1 cellular context compared by ENCODE assay signal in the genomic region with DNA sequence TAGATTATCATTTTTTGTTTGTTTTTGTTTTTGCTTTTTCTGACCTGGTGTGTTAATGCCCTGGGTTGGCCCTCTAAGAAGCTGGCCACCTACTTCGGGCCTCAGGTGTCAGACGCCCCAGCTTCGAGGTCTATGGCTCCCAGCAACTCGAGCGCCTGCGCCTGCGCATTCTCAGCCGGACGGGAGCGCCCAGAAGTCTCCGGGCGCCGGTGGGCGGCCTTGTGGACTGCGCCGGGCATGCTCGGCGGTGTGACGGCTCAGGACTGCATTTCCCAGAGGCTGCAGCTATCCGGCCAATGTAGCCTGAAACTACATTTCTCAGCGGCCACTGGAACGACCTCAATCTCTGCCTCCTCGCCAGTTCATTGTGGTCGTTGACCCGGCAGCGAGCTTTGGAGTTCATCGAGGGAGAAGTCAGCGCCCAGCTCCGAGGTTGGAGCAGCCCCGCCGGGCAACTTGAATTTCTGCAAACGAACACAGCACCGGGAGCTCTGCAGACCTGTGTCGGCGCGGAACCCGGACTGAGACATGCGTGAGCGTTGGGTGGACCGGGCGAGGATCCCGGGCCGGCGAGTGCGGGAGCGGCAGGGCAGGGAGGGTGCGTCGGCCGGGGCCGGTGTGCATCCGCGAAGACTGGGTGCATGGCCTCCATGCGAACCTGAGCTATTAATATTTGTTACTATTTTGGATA.
TF ChIP-seq lines count a peak whose summit lies in the region.

A gene (plus strand): TSS at position 219 of the 691 bp plus-strand sequence. CDS start 3,045 bp downstream, outside the sequence.

TF ChIP-seq in HepG2, 621 proteins besides CTCF, POLR2A, EP300 and RAD21 (continued from another document and continues in another):
- no peak for TF ChIP-seq MBNL3 (CRISPR knock-in tag; conservative IDR thresholded peaks at IDR 0.05)
- TF ChIP-seq, protein P1, sequence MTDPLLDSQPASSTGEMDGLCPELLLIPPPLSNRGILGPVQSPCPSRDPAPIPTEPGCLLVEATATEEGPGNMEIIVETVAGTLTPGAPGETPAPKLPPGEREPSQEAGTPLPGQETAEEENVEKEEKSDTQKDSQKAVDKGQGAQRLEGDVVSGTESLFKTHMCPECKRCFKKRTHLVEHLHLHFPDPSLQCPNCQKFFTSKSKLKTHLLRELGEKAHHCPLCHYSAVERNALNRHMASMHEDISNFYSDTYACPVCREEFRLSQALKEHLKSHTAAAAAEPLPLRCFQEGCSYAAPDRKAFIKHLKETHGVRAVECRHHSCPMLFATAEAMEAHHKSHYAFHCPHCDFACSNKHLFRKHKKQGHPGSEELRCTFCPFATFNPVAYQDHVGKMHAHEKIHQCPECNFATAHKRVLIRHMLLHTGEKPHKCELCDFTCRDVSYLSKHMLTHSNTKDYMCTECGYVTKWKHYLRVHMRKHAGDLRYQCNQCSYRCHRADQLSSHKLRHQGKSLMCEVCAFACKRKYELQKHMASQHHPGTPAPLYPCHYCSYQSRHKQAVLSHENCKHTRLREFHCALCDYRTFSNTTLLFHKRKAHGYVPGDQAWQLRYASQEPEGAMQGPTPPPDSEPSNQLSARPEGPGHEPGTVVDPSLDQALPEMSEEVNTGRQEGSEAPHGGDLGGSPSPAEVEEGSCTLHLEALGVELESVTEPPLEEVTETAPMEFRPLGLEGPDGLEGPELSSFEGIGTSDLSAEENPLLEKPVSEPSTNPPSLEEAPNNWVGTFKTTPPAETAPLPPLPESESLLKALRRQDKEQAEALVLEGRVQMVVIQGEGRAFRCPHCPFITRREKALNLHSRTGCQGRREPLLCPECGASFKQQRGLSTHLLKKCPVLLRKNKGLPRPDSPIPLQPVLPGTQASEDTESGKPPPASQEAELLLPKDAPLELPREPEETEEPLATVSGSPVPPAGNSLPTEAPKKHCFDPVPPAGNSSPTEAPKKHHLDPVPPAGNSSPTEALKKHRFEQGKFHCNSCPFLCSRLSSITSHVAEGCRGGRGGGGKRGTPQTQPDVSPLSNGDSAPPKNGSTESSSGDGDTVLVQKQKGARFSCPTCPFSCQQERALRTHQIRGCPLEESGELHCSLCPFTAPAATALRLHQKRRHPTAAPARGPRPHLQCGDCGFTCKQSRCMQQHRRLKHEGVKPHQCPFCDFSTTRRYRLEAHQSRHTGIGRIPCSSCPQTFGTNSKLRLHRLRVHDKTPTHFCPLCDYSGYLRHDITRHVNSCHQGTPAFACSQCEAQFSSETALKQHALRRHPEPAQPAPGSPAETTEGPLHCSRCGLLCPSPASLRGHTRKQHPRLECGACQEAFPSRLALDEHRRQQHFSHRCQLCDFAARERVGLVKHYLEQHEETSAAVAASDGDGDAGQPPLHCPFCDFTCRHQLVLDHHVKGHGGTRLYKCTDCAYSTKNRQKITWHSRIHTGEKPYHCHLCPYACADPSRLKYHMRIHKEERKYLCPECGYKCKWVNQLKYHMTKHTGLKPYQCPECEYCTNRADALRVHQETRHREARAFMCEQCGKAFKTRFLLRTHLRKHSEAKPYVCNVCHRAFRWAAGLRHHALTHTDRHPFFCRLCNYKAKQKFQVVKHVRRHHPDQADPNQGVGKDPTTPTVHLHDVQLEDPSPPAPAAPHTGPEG (CRISPR knock-in tag; IDR thresholded peaks at IDR 0.05) = peak; percentile 77
- TF ChIP-seq, protein P2, sequence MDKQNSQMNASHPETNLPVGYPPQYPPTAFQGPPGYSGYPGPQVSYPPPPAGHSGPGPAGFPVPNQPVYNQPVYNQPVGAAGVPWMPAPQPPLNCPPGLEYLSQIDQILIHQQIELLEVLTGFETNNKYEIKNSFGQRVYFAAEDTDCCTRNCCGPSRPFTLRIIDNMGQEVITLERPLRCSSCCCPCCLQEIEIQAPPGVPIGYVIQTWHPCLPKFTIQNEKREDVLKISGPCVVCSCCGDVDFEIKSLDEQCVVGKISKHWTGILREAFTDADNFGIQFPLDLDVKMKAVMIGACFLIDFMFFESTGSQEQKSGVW (CRISPR knock-in tag; IDR thresholded peaks at IDR 0.05; ENCODE audit: borderline replicate concordance) = no peak
- TF ChIP-seq SMAD1 (CRISPR knock-in tag; IDR thresholded peaks at IDR 0.05; ENCODE audit: borderline replicate concordance, low read depth) = no peak; the same call in 1 of the 2 replicates
- TF ChIP-seq, protein P3, sequence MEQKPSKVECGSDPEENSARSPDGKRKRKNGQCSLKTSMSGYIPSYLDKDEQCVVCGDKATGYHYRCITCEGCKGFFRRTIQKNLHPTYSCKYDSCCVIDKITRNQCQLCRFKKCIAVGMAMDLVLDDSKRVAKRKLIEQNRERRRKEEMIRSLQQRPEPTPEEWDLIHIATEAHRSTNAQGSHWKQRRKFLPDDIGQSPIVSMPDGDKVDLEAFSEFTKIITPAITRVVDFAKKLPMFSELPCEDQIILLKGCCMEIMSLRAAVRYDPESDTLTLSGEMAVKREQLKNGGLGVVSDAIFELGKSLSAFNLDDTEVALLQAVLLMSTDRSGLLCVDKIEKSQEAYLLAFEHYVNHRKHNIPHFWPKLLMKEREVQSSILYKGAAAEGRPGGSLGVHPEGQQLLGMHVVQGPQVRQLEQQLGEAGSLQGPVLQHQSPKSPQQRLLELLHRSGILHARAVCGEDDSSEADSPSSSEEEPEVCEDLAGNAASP (CRISPR knock-in tag; IDR thresholded peaks at IDR 0.05; ENCODE audit: borderline replicate concordance) = no peak
- TF ChIP-seq, protein P4, sequence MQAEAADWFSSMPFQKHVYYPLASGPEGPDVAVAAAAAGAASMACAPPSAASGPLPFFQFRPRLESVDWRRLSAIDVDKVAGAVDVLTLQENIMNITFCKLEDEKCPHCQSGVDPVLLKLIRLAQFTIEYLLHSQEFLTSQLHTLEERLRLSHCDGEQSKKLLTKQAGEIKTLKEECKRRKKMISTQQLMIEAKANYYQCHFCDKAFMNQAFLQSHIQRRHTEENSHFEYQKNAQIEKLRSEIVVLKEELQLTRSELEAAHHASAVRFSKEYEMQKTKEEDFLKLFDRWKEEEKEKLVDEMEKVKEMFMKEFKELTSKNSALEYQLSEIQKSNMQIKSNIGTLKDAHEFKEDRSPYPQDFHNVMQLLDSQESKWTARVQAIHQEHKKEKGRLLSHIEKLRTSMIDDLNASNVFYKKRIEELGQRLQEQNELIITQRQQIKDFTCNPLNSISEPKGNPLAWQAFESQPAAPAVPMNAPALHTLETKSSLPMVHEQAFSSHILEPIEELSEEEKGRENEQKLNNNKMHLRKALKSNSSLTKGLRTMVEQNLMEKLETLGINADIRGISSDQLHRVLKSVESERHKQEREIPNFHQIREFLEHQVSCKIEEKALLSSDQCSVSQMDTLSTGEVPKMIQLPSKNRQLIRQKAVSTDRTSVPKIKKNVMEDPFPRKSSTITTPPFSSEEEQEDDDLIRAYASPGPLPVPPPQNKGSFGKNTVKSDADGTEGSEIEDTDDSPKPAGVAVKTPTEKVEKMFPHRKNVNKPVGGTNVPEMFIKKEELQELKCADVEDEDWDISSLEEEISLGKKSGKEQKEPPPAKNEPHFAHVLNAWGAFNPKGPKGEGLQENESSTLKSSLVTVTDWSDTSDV (CRISPR knock-in tag; IDR thresholded peaks at IDR 0.05) = 0 out of 2 replicates have a peak, but pooled peaks have one; percentile 66
- no peak for TF ChIP-seq ZNF720 (CRISPR knock-in tag; IDR thresholded peaks at IDR 0.05)
- no peak for TF ChIP-seq ZKSCAN8 (CRISPR knock-in tag; IDR thresholded peaks at IDR 0.05; ENCODE audit: borderline replicate concordance)
- peak; percentile 69 for TF ChIP-seq TEAD3 (CRISPR knock-in tag; optimal IDR thresholded peaks at IDR 0.05; ENCODE audit: borderline replicate concordance)
- no peak for TF ChIP-seq TMF1 (CRISPR knock-in tag; IDR thresholded peaks at IDR 0.05; ENCODE audit: low read depth)
- no peak for TF ChIP-seq ZNF619 (CRISPR knock-in tag; IDR thresholded peaks at IDR 0.05)
- TF ChIP-seq, protein P5, sequence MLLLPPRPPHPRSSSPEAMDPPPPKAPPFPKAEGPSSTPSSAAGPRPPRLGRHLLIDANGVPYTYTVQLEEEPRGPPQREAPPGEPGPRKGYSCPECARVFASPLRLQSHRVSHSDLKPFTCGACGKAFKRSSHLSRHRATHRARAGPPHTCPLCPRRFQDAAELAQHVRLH (CRISPR knock-in tag; IDR thresholded peaks at IDR 0.05; ENCODE audit: borderline replicate concordance, low read depth) = peak; percentile 59; the same call in 1 of the 2 replicates
- TF ChIP-seq PHF8 (CRISPR knock-in tag; IDR thresholded peaks at IDR 0.05) = peak; percentile 82
- no peak for TF ChIP-seq NFE2L2 (IDR thresholded peaks at IDR 0.05; ENCODE audit: low read length)
- TF ChIP-seq, protein P6, sequence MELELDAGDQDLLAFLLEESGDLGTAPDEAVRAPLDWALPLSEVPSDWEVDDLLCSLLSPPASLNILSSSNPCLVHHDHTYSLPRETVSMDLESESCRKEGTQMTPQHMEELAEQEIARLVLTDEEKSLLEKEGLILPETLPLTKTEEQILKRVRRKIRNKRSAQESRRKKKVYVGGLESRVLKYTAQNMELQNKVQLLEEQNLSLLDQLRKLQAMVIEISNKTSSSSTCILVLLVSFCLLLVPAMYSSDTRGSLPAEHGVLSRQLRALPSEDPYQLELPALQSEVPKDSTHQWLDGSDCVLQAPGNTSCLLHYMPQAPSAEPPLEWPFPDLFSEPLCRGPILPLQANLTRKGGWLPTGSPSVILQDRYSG (CRISPR knock-in tag; IDR thresholded peaks at IDR 0.05) = peak; percentile 77; the same call in 1 of the 2 replicates
- no peak for TF ChIP-seq RORA (CRISPR knock-in tag; IDR thresholded peaks at IDR 0.05)
- peak; percentile 78; the same call in 1 of the 2 replicates for TF ChIP-seq ZSCAN9 (CRISPR knock-in tag; IDR thresholded peaks at IDR 0.05; ENCODE audit: borderline replicate concordance)
- TF ChIP-seq, protein P7, sequence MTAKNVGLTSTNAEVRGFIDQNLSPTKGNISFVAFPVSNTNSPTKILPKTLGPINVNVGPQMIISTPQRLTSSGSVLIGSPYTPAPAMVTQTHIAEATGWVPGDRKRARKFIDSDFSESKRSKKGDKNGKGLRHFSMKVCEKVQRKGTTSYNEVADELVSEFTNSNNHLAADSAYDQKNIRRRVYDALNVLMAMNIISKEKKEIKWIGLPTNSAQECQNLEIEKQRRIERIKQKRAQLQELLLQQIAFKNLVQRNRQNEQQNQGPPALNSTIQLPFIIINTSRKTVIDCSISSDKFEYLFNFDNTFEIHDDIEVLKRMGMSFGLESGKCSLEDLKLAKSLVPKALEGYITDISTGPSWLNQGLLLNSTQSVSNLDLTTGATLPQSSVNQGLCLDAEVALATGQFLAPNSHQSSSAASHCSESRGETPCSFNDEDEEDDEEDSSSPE (CRISPR knock-in tag; IDR thresholded peaks at IDR 0.05) = peak; percentile 70
- peak; percentile 74; the same call in 1 of the 2 replicates for TF ChIP-seq ZBTB38 (CRISPR knock-in tag; IDR thresholded peaks at IDR 0.05)
- TF ChIP-seq SP4 (CRISPR knock-in tag; IDR thresholded peaks at IDR 0.05) = peak; percentile 50; the same call in 1 of the 2 replicates
- peak; percentile 3; the same call in 1 of the 2 replicates for TF ChIP-seq RARA (CRISPR knock-in tag; IDR thresholded peaks at IDR 0.05)
- TF ChIP-seq, protein P8, sequence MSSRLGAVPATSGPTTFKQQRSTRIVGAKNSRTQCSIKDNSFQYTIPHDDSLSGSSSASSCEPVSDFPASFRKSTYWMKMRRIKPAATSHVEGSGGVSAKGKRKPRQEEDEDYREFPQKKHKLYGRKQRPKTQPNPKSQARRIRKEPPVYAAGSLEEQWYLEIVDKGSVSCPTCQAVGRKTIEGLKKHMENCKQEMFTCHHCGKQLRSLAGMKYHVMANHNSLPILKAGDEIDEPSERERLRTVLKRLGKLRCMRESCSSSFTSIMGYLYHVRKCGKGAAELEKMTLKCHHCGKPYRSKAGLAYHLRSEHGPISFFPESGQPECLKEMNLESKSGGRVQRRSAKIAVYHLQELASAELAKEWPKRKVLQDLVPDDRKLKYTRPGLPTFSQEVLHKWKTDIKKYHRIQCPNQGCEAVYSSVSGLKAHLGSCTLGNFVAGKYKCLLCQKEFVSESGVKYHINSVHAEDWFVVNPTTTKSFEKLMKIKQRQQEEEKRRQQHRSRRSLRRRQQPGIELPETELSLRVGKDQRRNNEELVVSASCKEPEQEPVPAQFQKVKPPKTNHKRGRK (CRISPR knock-in tag; IDR thresholded peaks at IDR 0.05) = no peak
- no peak for TF ChIP-seq ZNF256 (CRISPR knock-in tag; conservative IDR thresholded peaks at IDR 0.05)
- TF ChIP-seq, protein P9, sequence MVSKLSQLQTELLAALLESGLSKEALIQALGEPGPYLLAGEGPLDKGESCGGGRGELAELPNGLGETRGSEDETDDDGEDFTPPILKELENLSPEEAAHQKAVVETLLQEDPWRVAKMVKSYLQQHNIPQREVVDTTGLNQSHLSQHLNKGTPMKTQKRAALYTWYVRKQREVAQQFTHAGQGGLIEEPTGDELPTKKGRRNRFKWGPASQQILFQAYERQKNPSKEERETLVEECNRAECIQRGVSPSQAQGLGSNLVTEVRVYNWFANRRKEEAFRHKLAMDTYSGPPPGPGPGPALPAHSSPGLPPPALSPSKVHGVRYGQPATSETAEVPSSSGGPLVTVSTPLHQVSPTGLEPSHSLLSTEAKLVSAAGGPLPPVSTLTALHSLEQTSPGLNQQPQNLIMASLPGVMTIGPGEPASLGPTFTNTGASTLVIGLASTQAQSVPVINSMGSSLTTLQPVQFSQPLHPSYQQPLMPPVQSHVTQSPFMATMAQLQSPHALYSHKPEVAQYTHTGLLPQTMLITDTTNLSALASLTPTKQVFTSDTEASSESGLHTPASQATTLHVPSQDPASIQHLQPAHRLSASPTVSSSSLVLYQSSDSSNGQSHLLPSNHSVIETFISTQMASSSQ (IDR thresholded peaks at IDR 0.05; ENCODE audit: low read depth) = no peak
- TF ChIP-seq, protein P9 (CRISPR knock-in tag; IDR thresholded peaks at IDR 0.05; ENCODE audit: borderline replicate concordance) = peak; percentile 37; the same call in 1 of the 2 replicates
- TF ChIP-seq ZNF383 (CRISPR knock-in tag; IDR thresholded peaks at IDR 0.05; ENCODE audit: borderline replicate concordance) = no peak
- no peak for TF ChIP-seq HOXA9 (CRISPR knock-in tag; IDR thresholded peaks at IDR 0.05; ENCODE audit: borderline replicate concordance)
- no peak for TF ChIP-seq ZNF737 (CRISPR knock-in tag; IDR thresholded peaks at IDR 0.05; ENCODE audit: borderline replicate concordance)
- TF ChIP-seq ZBTB1 (CRISPR knock-in tag; IDR thresholded peaks at IDR 0.05; ENCODE audit: borderline replicate concordance) = no peak
- TF ChIP-seq KLF13 (CRISPR knock-in tag; IDR thresholded peaks at IDR 0.05) = no peak
- TF ChIP-seq PPARG (CRISPR knock-in tag; conservative IDR thresholded peaks at IDR 0.05) = 0 out of 2 replicates have a peak, but pooled peaks have one; percentile 19
- no peak for TF ChIP-seq CBX1 (IDR thresholded peaks at IDR 0.05; ENCODE audit: low read depth)
